Comparison of ENCODE assay signal across 22 cellular contexts in the genomic region with DNA sequence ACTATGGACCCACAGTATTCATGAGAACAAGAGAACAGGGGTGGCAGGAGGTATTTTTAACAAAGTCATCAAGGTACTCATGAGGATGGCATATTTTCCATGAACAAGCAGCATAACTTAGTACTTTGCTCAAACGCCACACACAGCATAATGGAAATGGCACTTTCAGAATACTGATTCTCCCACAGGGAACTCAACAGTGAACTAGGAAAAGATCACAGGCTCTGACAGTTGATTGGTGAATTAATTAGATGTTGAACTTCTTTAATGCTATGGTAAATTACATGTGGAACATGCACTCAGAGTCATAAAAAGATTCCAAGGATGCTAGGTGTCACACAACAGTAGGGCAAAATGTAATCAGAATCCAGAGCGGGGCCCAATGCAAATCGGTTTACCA.
"Had no signal": no experiment of that assay in that cellular context is flagged by ENCODE, and none has a peak within 500 bp of the region (broad histone marks: within the 10 kb centered on the region; RNA-seq: fewer than 3 reads in every experiment).

No MANE protein-coding gene starts in this region.

- H3K4me3 Mint-ChIP-seq: dendritic cell treated with granulocyte-macrophage colony-stimulating factor and Interleukin-4, amounts not matched to agents 40 ng/mL and 50 ng/mL, for 4 days; effector memory CD8-positive, alpha-beta T cell had no signal

- H3K27ac ChIP-seq: colonic mucosa, coronary artery, dorsolateral prefrontal cortex, epithelial cell of prostate, esophagus muscularis mucosa, esophagus squamous epithelium, foreskin keratinocyte, gastrocnemius medialis, gastroesophageal sphincter, heart right ventricle had no signal

- H3K27ac Mint-ChIP-seq: dendritic cell treated with granulocyte-macrophage colony-stimulating factor and Interleukin-4, amounts not matched to agents 40 ng/mL and 50 ng/mL, for 4 days; effector memory CD8-positive, alpha-beta T cell had no signal

- H3K27me3 Mint-ChIP-seq: dendritic cell treated with granulocyte-macrophage colony-stimulating factor and Interleukin-4, amounts not matched to agents 40 ng/mL and 50 ng/mL, for 4 days; effector memory CD8-positive, alpha-beta T cell had no signal

- ATAC-seq: effector memory CD8-positive, alpha-beta T cell; esophagus mucosa; foreskin keratinocyte; gastrocnemius medialis; gastroesophageal sphincter; heart right ventricle had no signal

- H3K27me3 ChIP-seq: colonic mucosa, dorsolateral prefrontal cortex, esophagus muscularis mucosa, esophagus squamous epithelium, foreskin keratinocyte, gastrocnemius medialis, gastroesophageal sphincter, heart right ventricle had no signal

- H3K9me3 ChIP-seq: colonic mucosa, esophagus muscularis mucosa, esophagus squamous epithelium, gastrocnemius medialis, gastroesophageal sphincter, heart right ventricle had no signal

- H3K4me1 ChIP-seq: colonic mucosa, esophagus muscularis mucosa, esophagus squamous epithelium, foreskin keratinocyte, gastrocnemius medialis, gastroesophageal sphincter, heart right ventricle had no signal

- DNase-seq: colonic mucosa; cortex of kidney; dermis blood vessel endothelial cell; dorsolateral prefrontal cortex; effector CD4-positive, alpha-beta T cell; effector CD8-positive, alpha-beta T cell; effector memory CD4-positive, alpha-beta T cell; effector memory CD8-positive, alpha-beta T cell; erythroblast; esophagus squamous epithelium; foreskin fibroblast; foreskin keratinocyte; foreskin melanocyte; gastrocnemius medialis; glutamatergic neuron; heart right ventricle had no signal

- H3K36me3 ChIP-seq: colonic mucosa, esophagus muscularis mucosa, esophagus squamous epithelium, gastrocnemius medialis, gastroesophageal sphincter, heart right ventricle had no signal

- H3K9me3 Mint-ChIP-seq: dendritic cell treated with granulocyte-macrophage colony-stimulating factor and Interleukin-4, amounts not matched to agents 40 ng/mL and 50 ng/mL, for 4 days had no signal

- H3K4me3 ChIP-seq: colonic mucosa, coronary artery, dorsolateral prefrontal cortex, esophagus muscularis mucosa, esophagus squamous epithelium, gastrocnemius medialis, gastroesophageal sphincter, heart right ventricle had no signal
